ENCODE assay signal across 1 cellular context in genomic region chr12:53006810-53007742, GRCh38.
TF ChIP-seq lines count a peak whose summit lies in the region.

No MANE protein-coding gene starts in this region.

TF ChIP-seq in HepG2, 621 proteins besides CTCF, POLR2A, EP300 and RAD21 (continued from another document and continues in another):
- no peak for TF ChIP-seq ZNF646 (CRISPR knock-in tag; IDR thresholded peaks at IDR 0.05)
- TF ChIP-seq POLR2G (IDR thresholded peaks at IDR 0.05; ENCODE audit: low read depth, low read length), result peak; percentile 20; the same call in 1 of the 2 replicates
- TF ChIP-seq DR1 (CRISPR knock-in tag; IDR thresholded peaks at IDR 0.05), result 0 out of 2 replicates have a peak, but pooled peaks have one; percentile 41
- 0 out of 2 replicates have a peak, but pooled peaks have one; percentile 16 for TF ChIP-seq AHR (CRISPR knock-in tag; IDR thresholded peaks at IDR 0.05)
- TF ChIP-seq ZGPAT (CRISPR knock-in tag; IDR thresholded peaks at IDR 0.05), result 0 out of 2 replicates have a peak, but pooled peaks have one; percentile 1
- no peak for TF ChIP-seq KIAA2018 (CRISPR knock-in tag; IDR thresholded peaks at IDR 0.05; ENCODE audit: borderline replicate concordance)
- no peak for TF ChIP-seq PCBP2 (optimal IDR thresholded peaks at IDR 0.05; ENCODE audit: low read depth, low read length, poor library complexity, severe bottlenecking)
- TF ChIP-seq ZNF431 (CRISPR knock-in tag; IDR thresholded peaks at IDR 0.05; ENCODE audit: borderline replicate concordance, low read depth), result 0 out of 2 replicates have a peak, but pooled peaks have one; percentile 20
- peak; percentile 17; the same call in 1 of the 2 replicates for TF ChIP-seq ZNF350 (CRISPR knock-in tag; IDR thresholded peaks at IDR 0.05; ENCODE audit: borderline replicate concordance, low read depth)
- TF ChIP-seq MNT (IDR thresholded peaks at IDR 0.05), result peak; percentile 35; the same call in 1 of the 2 replicates
- TF ChIP-seq JDP2 (CRISPR knock-in tag; IDR thresholded peaks at IDR 0.05; ENCODE audit: borderline replicate concordance), result no peak
- TF ChIP-seq TAF15 (IDR thresholded peaks at IDR 0.05; ENCODE audit: low read depth, low read length, poor library complexity, severe bottlenecking), result no peak
- TF ChIP-seq RBAK (CRISPR knock-in tag; IDR thresholded peaks at IDR 0.05), result no peak
- TF ChIP-seq SP5 (CRISPR knock-in tag; IDR thresholded peaks at IDR 0.05; ENCODE audit: borderline replicate concordance, low read depth), result no peak
- 0 out of 2 replicates have a peak, but pooled peaks have one; percentile 6 for TF ChIP-seq ZNF331 (CRISPR knock-in tag; IDR thresholded peaks at IDR 0.05)
- 0 out of 2 replicates have a peak, but pooled peaks have one; percentile 50 for TF ChIP-seq BATF2 (CRISPR knock-in tag; IDR thresholded peaks at IDR 0.05)
- no peak for TF ChIP-seq SP4 (CRISPR knock-in tag; IDR thresholded peaks at IDR 0.05)
- TF ChIP-seq MYNN (CRISPR knock-in tag; IDR thresholded peaks at IDR 0.05; ENCODE audit: low read depth), result peak; percentile 39; the same call in 1 of the 2 replicates
- peak; percentile 13; the same call in 1 of the 2 replicates for TF ChIP-seq HOXA3 (CRISPR knock-in tag; IDR thresholded peaks at IDR 0.05)
- no peak for TF ChIP-seq MYPOP (CRISPR knock-in tag; IDR thresholded peaks at IDR 0.05)
- TF ChIP-seq MXI1 (IDR thresholded peaks at IDR 0.05; ENCODE audit: borderline replicate concordance, low read depth, low read length), result peak; percentile 73; the same call in 1 of the 3 replicates
- TF ChIP-seq MAZ (IDR thresholded peaks at IDR 0.05; ENCODE audit: borderline replicate concordance, low read depth, low read length), result peak; percentile 62; the same call in 1 of the 2 replicates
- TF ChIP-seq MAZ (CRISPR knock-in tag; IDR thresholded peaks at IDR 0.05; ENCODE audit: low read depth), result no peak
- no peak for TF ChIP-seq YEATS2 (CRISPR knock-in tag; IDR thresholded peaks at IDR 0.05; ENCODE audit: borderline replicate concordance)
- TF ChIP-seq PHF8 (CRISPR knock-in tag; IDR thresholded peaks at IDR 0.05), result peak; percentile 44; the same call in 1 of the 2 replicates
- TF ChIP-seq NBN (conservative IDR thresholded peaks at IDR 0.05), result no peak
- no peak for TF ChIP-seq MIER3 (CRISPR knock-in tag; IDR thresholded peaks at IDR 0.05; ENCODE audit: borderline replicate concordance)
- TF ChIP-seq SIX1 (CRISPR knock-in tag; IDR thresholded peaks at IDR 0.05; ENCODE audit: borderline replicate concordance), result peak; percentile 46; the same call in 1 of the 2 replicates
- TF ChIP-seq ZNF496 (CRISPR knock-in tag; IDR thresholded peaks at IDR 0.05; ENCODE audit: insufficient replicate concordance), result no peak
- TF ChIP-seq ZNF775 (CRISPR knock-in tag; IDR thresholded peaks at IDR 0.05; ENCODE audit: borderline replicate concordance), result no peak
- no peak for TF ChIP-seq E2F5 (CRISPR knock-in tag; conservative IDR thresholded peaks at IDR 0.05)
- TF ChIP-seq ZNF230 (CRISPR knock-in tag; IDR thresholded peaks at IDR 0.05), result 0 out of 2 replicates have a peak, but pooled peaks have one; percentile 3
- TF ChIP-seq SIN3A (IDR thresholded peaks at IDR 0.05; ENCODE audit: borderline replicate concordance, low read depth, low read length), result peak; percentile 71
- 0 out of 2 replicates have a peak, but pooled peaks have one; percentile 39 for TF ChIP-seq PRMT3 (CRISPR knock-in tag; IDR thresholded peaks at IDR 0.05; ENCODE audit: borderline replicate concordance, low read depth)
- 0 out of 2 replicates have a peak, but pooled peaks have one; percentile 20 for TF ChIP-seq PHF21A (CRISPR knock-in tag; IDR thresholded peaks at IDR 0.05)
- 0 out of 2 replicates have a peak, but pooled peaks have one; percentile 13 for TF ChIP-seq ERF (CRISPR knock-in tag; IDR thresholded peaks at IDR 0.05)
- 0 out of 2 replicates have a peak, but pooled peaks have one; percentile 4 for TF ChIP-seq ZFX (CRISPR knock-in tag; IDR thresholded peaks at IDR 0.05; ENCODE audit: low read depth)
